In genomic region chr2:240319221-240319854, GRCh38 we compare ENCODE assay signal across 1 cellular context.
TF ChIP-seq lines count a peak whose summit lies in the region.

No MANE protein-coding gene starts in this region.

TF ChIP-seq in endothelial cell of umbilical vein, 7 proteins besides CTCF, POLR2A, EP300 and RAD21:
- TF ChIP-seq JUN (IDR thresholded peaks at IDR 0.05; ENCODE audit: borderline replicate concordance, insufficient read depth, insufficient read length, low read depth) (no peak), EZH2 (IDR thresholded peaks at IDR 0.05; ENCODE audit: borderline replicate concordance, low read depth, low read length, severe bottlenecking) (no peak), GATA2 (IDR thresholded peaks at IDR 0.05; ENCODE audit: insufficient read depth, insufficient read length, low read depth, low read length) (no peak), FOS (IDR thresholded peaks at IDR 0.05; ENCODE audit: borderline replicate concordance, insufficient read depth, low read length) (no peak), MAX (IDR thresholded peaks at IDR 0.05; ENCODE audit: insufficient read depth, insufficient read length) (no peak), POLR2AphosphoS5 (IDR thresholded peaks at IDR 0.05; ENCODE audit: insufficient read depth, low read depth, low read length) (no peak), MYC (IDR thresholded peaks at IDR 0.05; ENCODE audit: low read depth, low read length) (no peak)
